22 cellular contexts compared by ENCODE assay signal in the genomic region with DNA sequence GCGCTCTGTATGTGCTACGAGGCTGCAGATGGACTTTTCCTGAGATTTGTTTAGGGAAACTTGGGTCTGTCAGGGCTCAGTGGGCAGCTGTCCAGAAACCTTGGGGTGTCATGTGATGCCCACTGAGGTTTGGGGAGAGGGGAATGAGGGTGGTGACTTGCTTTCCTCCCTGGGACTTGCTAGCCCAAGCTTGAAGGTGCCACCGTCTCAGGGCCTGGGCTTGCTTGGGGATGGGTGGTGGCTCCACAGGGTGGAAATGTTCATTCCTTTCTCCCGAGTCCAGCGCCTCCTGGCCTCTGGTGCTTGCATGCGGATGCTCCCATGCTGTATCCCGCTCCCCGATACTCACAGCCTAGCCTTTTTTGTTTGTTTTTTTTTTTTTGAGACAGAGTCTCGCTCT. TPM values are rescaled to one million over a fixed set of nuclear protein-coding genes. Genes with fewer than 3 reads are reported as not detected.
DNase-seq lines count a peak whose midpoint lies in the region; ATAC-seq, FAIRE-seq and TF ChIP-seq lines count a peak whose summit lies in the region.
"Had no signal": no experiment of that assay in that cellular context is flagged by ENCODE, and none has a peak within 500 bp of the region (broad histone marks: within the 10 kb centered on the region; RNA-seq: fewer than 3 reads in every experiment).

No MANE protein-coding gene starts in this region.

- H3K9me3 ChIP-seq in right lobe of liver (no peaks in the 10 kb centered on the region), HepG2 (ENCODE audit: low read length) (no peaks in the 10 kb centered on the region)

- no TSS peak for BruUV-seq in HepG2 (replicated peaks; lab: Mats Ljungman, UMichigan)

- H3K36me3 Mint-ChIP-seq in WTC11 (no peaks in the 10 kb centered on the region), neural crest cell (ENCODE audit: low read depth) (peaks cover 3% of the 10 kb centered on the region)
- H3K36me3 Mint-ChIP-seq: CD8-positive, alpha-beta memory T cell had no signal

- TF ChIP-seq POLR2A in right lobe of liver (IDR thresholded peaks at IDR 0.05) (no peak), HepG2 (IDR thresholded peaks at IDR 0.05; ENCODE audit: insufficient read depth in 1 of 2, low read depth in 2 of 2, low read length in 2 of 2) (no peak)

- H4K20me1 ChIP-seq in HepG2 (ENCODE audit: insufficient read depth, low read length) = no peaks in the 10 kb centered on the region

- H3K36me3 ChIP-seq in right lobe of liver (no peaks in the 10 kb centered on the region), HepG2 (replicated peaks in 1 of 2; ENCODE audit: control insufficient read depth in 1 of 2, insufficient read depth in 2 of 2, low read length in 2 of 2) (no peaks in the 10 kb centered on the region), brain microvascular endothelial cell (replicated peaks) (no peaks in the 10 kb centered on the region)

- TF ChIP-seq EP300 in HepG2 (IDR thresholded peaks at IDR 0.05; ENCODE audit: low read depth in 2 of 2, low read length in 2 of 2) (no peak), HepG2 (CRISPR knock-in tag; IDR thresholded peaks at IDR 0.05; ENCODE audit: borderline replicate concordance) (no peak)

- intact Hi-C loops in right lobe of liver (cut with DNase I) = no loop called here
- intact Hi-C loops in HepG2 (cut with micrococcal nuclease; ENCODE audit: unreplicated experiment) = no loop called here

- no peaks in the 10 kb centered on the region for H3K27me3 ChIP-seq in right lobe of liver
- peaks cover 0 to 13% of the 10 kb centered on the region in 2 experiments; a peak in 2 of 5 replicates for H3K27me3 ChIP-seq in HepG2 (ENCODE audit: control insufficient read depth in 1 of 2, insufficient read depth in 2 of 2, low read length in 2 of 2)
- no peaks in the 10 kb centered on the region for H3K27me3 ChIP-seq in brain microvascular endothelial cell (replicated peaks)
- H3K27me3 ChIP-seq: SJCRH30 had no signal

- H3K27me3 Mint-ChIP-seq in WTC11 (ENCODE audit: low read depth) (no peaks in the 10 kb centered on the region), neural crest cell (ENCODE audit: low read depth) (no peaks in the 10 kb centered on the region)

- no peak for DNase-seq in right lobe of liver
- no peak for DNase-seq in HepG2 (ENCODE audit: low spot score)
- DNase-seq in WTC11 (ENCODE audit: low spot score) = no peak
- DNase-seq in neural crest cell (ENCODE audit: low read depth, low spot score) = no peak
- no peak for DNase-seq in brain microvascular endothelial cell
- DNase-seq in activated CD4-positive, CD25-positive, alpha-beta regulatory T cell (lab: John Stamatoyannopoulos, UW) = no peak
- DNase-seq in activated gamma-delta T cell (lab: John Stamatoyannopoulos, UW) = no peak
- DNase-seq: CD8-positive, alpha-beta memory T cell; DND-41; Karpas-422; NCI-H1436; NCI-H187; NCI-H2171; NCI-H226; NK-92 treated with Interleukin-12 subunit alpha and Interleukin-12 subunit beta, amount 100 ng/mL, for 24 hours; PC-3; SJCRH30 had no signal

- H3K4me1 Mint-ChIP-seq in WTC11 = peaks cover 26% of the 10 kb centered on the region
- H3K4me1 Mint-ChIP-seq in neural crest cell = peaks cover 16% of the 10 kb centered on the region
- H3K4me1 Mint-ChIP-seq: B cell; CD8-positive, alpha-beta memory T cell had no signal

- in situ Hi-C loops in HepG2 (cut with HindIII; ENCODE audit: extremely low pct_ligation_motif_present, low pct_unique_long_range_greater_than_20kb) = no loop called here
- in situ Hi-C loops in brain microvascular endothelial cell (cut with HindIII; ENCODE audit: low pct_ligation_motif_present, low sequenced_read_pairs) = no loop called here

- no peak for TF ChIP-seq CTCF in right lobe of liver (IDR thresholded peaks at IDR 0.05)
- TF ChIP-seq CTCF in HepG2 (CRISPR knock-in tag; IDR thresholded peaks at IDR 0.05) = no peak
- no peak for TF ChIP-seq CTCF in WTC11 (IDR thresholded peaks at IDR 0.05)
- no peak for TF ChIP-seq CTCF in neural crest cell (conservative IDR thresholded peaks at IDR 0.05)
- no peak for TF ChIP-seq CTCF in brain microvascular endothelial cell (IDR thresholded peaks at IDR 0.05; ENCODE audit: low read depth, low read length, missing control alignments)

- no peak overlapping the region for H2AFZ ChIP-seq in HepG2 (ENCODE audit: low read length)

- H3K4me3 ChIP-seq in right lobe of liver (no peak overlapping the region), HepG2 (replicated peaks in 1 of 3; ENCODE audit: insufficient read depth in 1 of 3, low read depth in 2 of 3, low read length in 3 of 3) (no peak overlapping the region), brain microvascular endothelial cell (ENCODE audit: low read depth, low read length) (no peak overlapping the region)
- H3K4me3 ChIP-seq: SJCRH30 had no signal

- no peak for TF ChIP-seq RAD21 in HepG2 (CRISPR knock-in tag; IDR thresholded peaks at IDR 0.05)

- FAIRE-seq in HepG2 (lab: Jason Lieb, UNC) = no peak
- FAIRE-seq: GM12892, GM19239 had no signal

- no peaks in the 10 kb centered on the region for H3K9me3 Mint-ChIP-seq in WTC11
- H3K9me3 Mint-ChIP-seq in neural crest cell = no peaks in the 10 kb centered on the region

- WGBS in right lobe of liver (ENCODE audit: insufficient coverage, low coverage, low lambda C conversion rate, missing lambda C conversion rate) = 84% methylated on average over 6 of the region's 9 CpGs
- WGBS in HepG2 (ENCODE audit: low lambda C conversion rate) = 58% methylated on average over 8 of the region's 9 CpGs

- no peak overlapping the region for H3K4me2 ChIP-seq in HepG2 (ENCODE audit: low read depth, low read length)

- no peak overlapping the region for H3K4me3 Mint-ChIP-seq in WTC11
- no peak overlapping the region for H3K4me3 Mint-ChIP-seq in neural crest cell
- H3K4me3 Mint-ChIP-seq: B cell, CD14-positive monocyte had no signal

- 0 out of 2 replicates have a peak overlapping the region, but pooled peaks have one; percentile 72 for H3K27ac Mint-ChIP-seq in WTC11
- H3K27ac Mint-ChIP-seq in neural crest cell (ENCODE audit: unreplicated experiment) = peak overlapping the region; percentile 16
- H3K27ac Mint-ChIP-seq: B cell had no signal

- no peaks in the 10 kb centered on the region for H3K79me2 ChIP-seq in HepG2 (ENCODE audit: insufficient read depth, low read length)

- no peak overlapping the region for H3K9ac ChIP-seq in HepG2 (ENCODE audit: insufficient read depth, low read depth, low read length)

- no peak for ATAC-seq in right lobe of liver
- ATAC-seq in HepG2 = no peak
- ATAC-seq in WTC11 = no peak
- ATAC-seq: PC-3, SK-N-SH treated with all-trans-retinoic acid at 6 μM for 48 hours had no signal

- POLR2A ChIA-PET in HepG2 (lab: Yijun Ruan, JAX) (no interaction called here), WTC11 (lab: Charles Lee) (interaction anchor here (0.7 kb wide), 1 partner anchor 459 kb away, joined by 3 read pairs; no protein-coding TSS in a partner anchor)

- CTCF ChIA-PET in HepG2 (lab: Yijun Ruan, JAX; ENCODE audit: low intra/inter-chr PET ratio, low total read pairs) (no interaction called here), WTC11 (lab: Charles Lee) (interaction anchor here (0.5 kb wide), 1 partner anchor 56 kb away, joined by 3 read pairs; no protein-coding TSS in a partner anchor)

- H3K27ac ChIP-seq in right lobe of liver (peak overlapping the region; percentile 29 to 55 (median 31)), HepG2 (ENCODE audit: extremely low read length, insufficient read depth, low read length) (no peak overlapping the region), brain microvascular endothelial cell (no peak overlapping the region)
- H3K27ac ChIP-seq: SJCRH30 had no signal

- H3K4me1 ChIP-seq in right lobe of liver (peaks cover 0 to 31% (median 12%) of the 10 kb centered on the region in 4 donors), HepG2 (ENCODE audit: insufficient read depth, low read length) (no peaks in the 10 kb centered on the region)

TF ChIP-seq in HepG2, 621 proteins besides CTCF, POLR2A, EP300 and RAD21:
- no peak for TF ChIP-seq ZNF496 (CRISPR knock-in tag; IDR thresholded peaks at IDR 0.05; ENCODE audit: insufficient replicate concordance)
- no peak for TF ChIP-seq IRF2 (CRISPR knock-in tag; IDR thresholded peaks at IDR 0.05)
- no peak for TF ChIP-seq SMC3 (IDR thresholded peaks at IDR 0.05; ENCODE audit: low read length)
- no peak for TF ChIP-seq ZNF737 (CRISPR knock-in tag; IDR thresholded peaks at IDR 0.05; ENCODE audit: borderline replicate concordance)

RNA-seq across cellular contexts. Expression of gene ZNF618, which starts 33.3 kb away (rescaled TPM):
- total RNA-seq in right lobe of liver (1 to 10 TPM; 2.9 to 7.9 (median 6.0) TPM), HepG2 (2016; rRNA removed; fragmentation: Illumina TruSeq; extraction: Trizol) (0.06 and 0.07 TPM in 2 replicates), WTC11 (2021) (21.5 to 23.9 TPM (median 22.0 TPM) in 3 replicates), neural crest cell (60.8 and 64.2 TPM in 2 replicates)
- not detected in 2 replicates for total RNA-seq in HepG2 (2016; cell fraction: cytosol; rRNA removed; fragmentation: Illumina TruSeq; extraction: Trizol; ENCODE audit: low read depth)
- total RNA-seq in HepG2 (2016; cell fraction: insoluble cytoplasmic fraction; rRNA removed; fragmentation: Illumina TruSeq; extraction: Trizol) = 0.03 and 0.09 TPM in 2 replicates
- 0.03 and 0.19 TPM in 2 replicates for total RNA-seq in HepG2 (2016; cell fraction: membrane; rRNA removed; fragmentation: Illumina TruSeq; extraction: Trizol)
- total RNA-seq in HepG2 (2016; cell fraction: nucleus; rRNA removed; fragmentation: Illumina TruSeq; extraction: Trizol) = 0.16 and 0.25 TPM in 2 replicates
- polyA plus RNA-seq in HepG2 (2011; rRNA removed) = 0.05 and 0.07 TPM in 2 replicates
- polyA plus RNA-seq in HepG2 (2011; cell fraction: cytosol; rRNA removed) = 0.08 and 0.17 TPM in 2 replicates
- polyA plus RNA-seq in HepG2 (2011; cell fraction: nucleus; rRNA removed) = 0.24 and 0.35 TPM in 2 replicates
- 0.03 and 0.04 TPM in 2 replicates for polyA plus RNA-seq in HepG2 (2012)
- polyA plus RNA-seq in HepG2 (2016; cell fraction: cytosol; fragmentation: Illumina TruSeq; extraction: Trizol; ENCODE audit: low read depth) = 0.02 and 0.08 TPM in 2 replicates
- 0.08 and 0.09 TPM in 2 replicates for polyA plus RNA-seq in HepG2 (2016; cell fraction: insoluble cytoplasmic fraction; fragmentation: Illumina TruSeq; extraction: Trizol; ENCODE audit: low read depth)
- 0.08 and 0.14 TPM in 2 replicates for polyA plus RNA-seq in HepG2 (2016; cell fraction: membrane; fragmentation: Illumina TruSeq; extraction: Trizol; ENCODE audit: low read depth)
- polyA plus RNA-seq in HepG2 (2016; cell fraction: nucleus; fragmentation: Illumina TruSeq; extraction: Trizol; ENCODE audit: insufficient read depth, low read depth) = 0.11 and 0.51 TPM in 2 replicates
- polyA minus RNA-seq in HepG2 (2011; rRNA and poly(A)+ RNA removed; ENCODE audit: low replicate concordance) = 0.32 and 0.61 TPM in 2 replicates
- 0.10 TPM in 1 of 2 replicates, not detected in the other for polyA minus RNA-seq in HepG2 (2011; cell fraction: cytosol; rRNA and poly(A)+ RNA removed)
- 0.13 and 0.25 TPM in 2 replicates for polyA minus RNA-seq in HepG2 (2011; cell fraction: nucleus; rRNA and poly(A)+ RNA removed)

Comparison
In these comparisons a context has a peak if more than half of its experiments do, and no peak if none do; other contexts are left out.
1. H3K27ac ChIP-seq: peak in right lobe of liver (3 of 3); none in HepG2 (single experiment) and brain microvascular endothelial cell (single experiment).